ENCODE assay signal across 26 cellular contexts in genomic region chr7:17654940-17655339, GRCh38.
DNase-seq lines count a peak whose midpoint lies in the region; FAIRE-seq and TF ChIP-seq lines count a peak whose summit lies in the region.
"Had no signal": no experiment of that assay in that cellular context is flagged by ENCODE, and none has a peak within 500 bp of the region (broad histone marks: within the 10 kb centered on the region; RNA-seq: fewer than 3 reads in every experiment).

No MANE protein-coding gene starts in this region.

- H2BK12ac ChIP-seq in mesenchymal stem cell (ENCODE audit: low read length in 2 of 2) = no peak overlapping the region

- H3K4me1 ChIP-seq in ACC112 (ENCODE audit: control insufficient read depth, insufficient read depth, low read length, unreplicated experiment) = peaks cover 16% of the 10 kb centered on the region
- H3K4me1 ChIP-seq in mesenchymal stem cell (ENCODE audit: control insufficient read depth, insufficient read depth, low read depth, low read length) = no peaks in the 10 kb centered on the region

- peak overlapping the region; percentile 34 for H3K4me3 Mint-ChIP-seq in HFFc6
- H3K4me3 Mint-ChIP-seq: activated CD4-positive, alpha-beta memory T cell treated with anti-CD3 and anti-CD28 coated beads for 36 hours; CD4-positive, CD25-positive, alpha-beta regulatory T cell; immature natural killer cell; naive B cell; T-helper 17 cell had no signal

- no peak overlapping the region for H3K4me3 ChIP-seq in ACC112 (ENCODE audit: low read depth, low read length)
- H3K4me3 ChIP-seq in bronchial epithelial cell (ENCODE audit: low read depth, low read length) = no peak overlapping the region
- H3K4me3 ChIP-seq in mesenchymal stem cell (ENCODE audit: insufficient read depth in 1 of 2, low read depth in 1 of 2, low read length in 2 of 2) = no peak overlapping the region
- H3K4me3 ChIP-seq: A549, lung had no signal

- no peak overlapping the region for H3K9ac ChIP-seq in mesenchymal stem cell (ENCODE audit: low read length)

- DNase-seq in HFFc6 (no peak), bronchial epithelial cell (ENCODE audit: low read depth) (peak; percentile 74), mesenchymal stem cell (peak; percentile 51), SIG-M5 treated with dmso at 0.1 percent for 504 hours (lab: John Stamatoyannopoulos, UW; ENCODE audit: unreplicated experiment) (no peak), NCI-H1436 (lab: John Stamatoyannopoulos, UW) (no peak), hippocampal formation (lab: John Stamatoyannopoulos, UW) (no peak)
- DNase-seq in stimulated activated CD4-positive, alpha-beta T cell treated with anti-CD3 and anti-CD28 coated beads, Interleukin-4, amount 100 ng/mL, for 1 hour = no peak
- DNase-seq: activated CD4-positive, alpha-beta memory T cell treated with anti-CD3 and anti-CD28 coated beads for 36 hours; activated naive CD4-positive, alpha-beta T cell treated with Interleukin-2 at 50 U/mL for 16 hours; activated T-cell treated with anti-CD3 and anti-CD28 coated beads, Interleukin-2, amount 50 U/mL, for 1 hour; CD4-positive, CD25-positive, alpha-beta regulatory T cell; central memory CD4-positive, alpha-beta T cell; effector CD4-positive, alpha-beta T cell; immature natural killer cell; KBM-7; naive B cell; NCI-H1092 treated with DMSO at 0.1 percent for 48 hours; NCI-H2081; NCI-H524 treated with DMSO at 0.1 percent for 48 hours; Right ventricle myocardium superior; T-helper 17 cell had no signal

- no peak overlapping the region for H3K23ac ChIP-seq in mesenchymal stem cell (ENCODE audit: low read length in 2 of 2)

- H3K36me3 ChIP-seq in ACC112 (ENCODE audit: insufficient read depth, low read length) (no peaks in the 10 kb centered on the region), bronchial epithelial cell (ENCODE audit: control insufficient read depth, insufficient read depth, low read length) (no peaks in the 10 kb centered on the region), mesenchymal stem cell (ENCODE audit: control insufficient read depth in 1 of 2, insufficient read depth in 2 of 2, low read depth in 1 of 2, low read length in 2 of 2) (no peaks in the 10 kb centered on the region)

- H3K14ac ChIP-seq in mesenchymal stem cell (ENCODE audit: low read length in 2 of 2) = no peak overlapping the region

- peak overlapping the region; percentile 39 for H2AFZ ChIP-seq in ACC112 (ENCODE audit: low read length, unreplicated experiment)
- H2AFZ ChIP-seq in mesenchymal stem cell (ENCODE audit: low read depth, low read length) = no peak overlapping the region

- H3K27ac Mint-ChIP-seq in HFFc6 = peak overlapping the region; percentile 75
- H3K27ac Mint-ChIP-seq: activated CD4-positive, alpha-beta memory T cell treated with anti-CD3 and anti-CD28 coated beads for 36 hours; CD4-positive, CD25-positive, alpha-beta regulatory T cell; immature natural killer cell; naive B cell; progenitor cell of endocrine pancreas; T-helper 17 cell had no signal

- no peak for FAIRE-seq in bronchial epithelial cell (lab: Jason Lieb, UNC)
- FAIRE-seq: A549 had no signal

- no peak overlapping the region for H4K91ac ChIP-seq in mesenchymal stem cell (ENCODE audit: low read length)

- no peak overlapping the region for H2BK120ac ChIP-seq in mesenchymal stem cell (ENCODE audit: low read depth, low read length)

- H4K8ac ChIP-seq in mesenchymal stem cell (ENCODE audit: low read length) = peak overlapping the region; percentile 27

- H3K27me3 ChIP-seq in ACC112 (ENCODE audit: insufficient read depth, low read length) (no peaks in the 10 kb centered on the region), bronchial epithelial cell (ENCODE audit: control insufficient read depth, insufficient read depth, low read length) (no peaks in the 10 kb centered on the region), mesenchymal stem cell (ENCODE audit: control insufficient read depth in 1 of 2, insufficient read depth in 1 of 2, low read length in 2 of 2) (no peaks in the 10 kb centered on the region)

- H3K9me3 Mint-ChIP-seq in HFFc6 = no peaks in the 10 kb centered on the region; the same call in 1 of the 2 replicates
- H3K9me3 Mint-ChIP-seq: activated CD4-positive, alpha-beta memory T cell treated with anti-CD3 and anti-CD28 coated beads for 36 hours had no signal

- H3K4me1 Mint-ChIP-seq in HFFc6 (ENCODE audit: low read depth) = peaks cover 63% of the 10 kb centered on the region
- H3K4me1 Mint-ChIP-seq: CD4-positive, CD25-positive, alpha-beta regulatory T cell; immature natural killer cell; naive B cell had no signal

- no peak overlapping the region for H2BK15ac ChIP-seq in mesenchymal stem cell (ENCODE audit: low read depth, poor library complexity, severe bottlenecking)

- H3K4me2 ChIP-seq in mesenchymal stem cell (ENCODE audit: low read length, poor library complexity, severe bottlenecking) = no peak overlapping the region
- H3K4me2 ChIP-seq: A549 had no signal

- 18% methylated on average over 1 of the region's 2 CpGs for WGBS in mesenchymal stem cell

- peak overlapping the region in 1 of 2 experiments; percentile 15 for H3K4ac ChIP-seq in mesenchymal stem cell (ENCODE audit: low read depth in 1 of 2, low read length in 2 of 2)

- TF ChIP-seq CTCF in HFFc6 (IDR thresholded peaks at IDR 0.05) = no peak
- no peak for TF ChIP-seq CTCF in bronchial epithelial cell (IDR thresholded peaks at IDR 0.05; ENCODE audit: insufficient read depth, low read length, severe bottlenecking)

- no peaks in the 10 kb centered on the region for H3K9me3 ChIP-seq in mesenchymal stem cell (ENCODE audit: control insufficient read depth, low read length)
- H3K9me3 ChIP-seq: A549 had no signal

- no peak overlapping the region for H3K27ac ChIP-seq in ACC112 (ENCODE audit: low read depth, low read length)
- H3K27ac ChIP-seq in mesenchymal stem cell (ENCODE audit: low read length, poor library complexity, severe bottlenecking) = no peak overlapping the region
- H3K27ac ChIP-seq: VCaP had no signal

- no peak overlapping the region for H2AK5ac ChIP-seq in mesenchymal stem cell (ENCODE audit: low read length, severe bottlenecking)

- no peaks in the 10 kb centered on the region for H3K79me2 ChIP-seq in ACC112 (ENCODE audit: control insufficient read depth, insufficient read depth, low read length, unreplicated experiment)

- peaks cover 3% of the 10 kb centered on the region; the same call in 1 of the 2 replicates for H3K36me3 Mint-ChIP-seq in HFFc6 (ENCODE audit: low read depth)
- H3K36me3 Mint-ChIP-seq: activated CD4-positive, alpha-beta memory T cell treated with anti-CD3 and anti-CD28 coated beads for 36 hours; CD4-positive, CD25-positive, alpha-beta regulatory T cell; immature natural killer cell; naive B cell had no signal

- H3K79me1 ChIP-seq in mesenchymal stem cell (replicated peaks; ENCODE audit: low read length, poor library complexity, severe bottlenecking) = no peaks in the 10 kb centered on the region

- no peak overlapping the region for H2BK5ac ChIP-seq in mesenchymal stem cell (ENCODE audit: low read depth, low read length, poor library complexity, severe bottlenecking)

- no peaks in the 10 kb centered on the region; the same call in 1 of the 2 replicates for H3K27me3 Mint-ChIP-seq in HFFc6 (ENCODE audit: insufficient read depth)
- H3K27me3 Mint-ChIP-seq: progenitor cell of endocrine pancreas had no signal

- no peak overlapping the region for H3K18ac ChIP-seq in mesenchymal stem cell (ENCODE audit: low read depth in 1 of 2, low read length in 2 of 2)

Comparison
In these comparisons a context has a peak if more than half of its experiments do, and no peak if none do; other contexts are left out.
1. DNase-seq: peak in bronchial epithelial cell (single experiment) and mesenchymal stem cell (single experiment); none in HFFc6 (single experiment), SIG-M5 treated with dmso at 0.1 percent for 504 hours (single experiment), NCI-H1436 (single experiment), hippocampal formation (0 of 2) and stimulated activated CD4-positive, alpha-beta T cell treated with anti-CD3 and anti-CD28 coated beads, Interleukin-4, amount 100 ng/mL, for 1 hour (single experiment).